ENCODE assay signal across 16 cellular contexts in the genomic region with DNA sequence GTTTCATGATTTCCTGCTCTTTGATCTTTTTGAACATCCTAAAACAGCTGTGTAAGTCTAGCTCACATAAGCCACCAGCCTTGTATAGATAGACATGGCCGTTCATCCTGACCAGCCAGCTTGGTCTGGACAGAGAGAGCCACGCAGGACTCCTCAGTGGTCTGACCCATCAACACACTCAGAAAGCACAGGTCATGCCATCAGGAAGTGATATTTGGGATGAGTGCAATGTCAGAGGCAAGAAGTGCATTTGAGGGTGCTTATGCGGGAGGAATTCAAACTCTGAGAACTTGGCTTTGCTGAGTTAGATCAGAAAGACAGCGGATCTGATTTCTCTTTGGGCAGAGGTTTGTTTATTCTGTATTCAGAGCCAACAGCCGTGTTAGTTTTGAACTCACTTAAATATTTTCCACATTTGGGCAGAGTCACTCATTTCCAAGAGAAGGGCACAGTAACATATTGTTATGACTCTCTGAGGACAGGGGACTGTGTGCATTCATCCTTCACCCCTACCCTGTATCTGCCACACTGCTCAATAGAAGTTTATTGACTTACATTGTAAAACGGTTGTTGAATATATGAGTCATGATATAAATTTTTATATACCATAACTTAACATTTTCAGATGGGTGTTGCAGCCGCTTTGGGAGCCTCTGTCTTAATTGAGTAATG.
"Had no signal": no experiment of that assay in that cellular context is flagged by ENCODE, and none has a peak within 500 bp of the region (broad histone marks: within the 10 kb centered on the region; RNA-seq: fewer than 3 reads in every experiment).

No MANE protein-coding gene starts in this region.

- H3K4me1 ChIP-seq: pancreas, uterus had no signal

- H3K36me3 Mint-ChIP-seq: stimulated activated naive B cell treated with anti-CD40 and anti-IgM and Interleukin-4, amounts not matched to agents 10 μg/mL and 1 μg/mL and 100 μg/mL, for 72 hours had no signal

- H3K27me3 ChIP-seq: brain microvascular endothelial cell, pancreas, thyroid gland, uterus had no signal

- H3K4me3 Mint-ChIP-seq: activated T-cell treated with anti-CD3 and anti-CD28 coated beads, Interleukin-2, amount 50 U/mL, for 72 hours; dendritic cell treated with granulocyte-macrophage colony-stimulating factor and Interleukin-4, amounts not matched to agents 40 ng/mL and 50 ng/mL, for 4 days; effector memory CD8-positive, alpha-beta T cell; stimulated activated naive B cell treated with anti-CD40 and anti-IgM and Interleukin-4, amounts not matched to agents 10 μg/mL and 1 μg/mL and 100 μg/mL, for 72 hours; T-helper 2 cell treated with Interferon-gamma antibody and Interleukin-4, amounts not matched to agents 5 μg/mL and 100 μg/mL, for 36 hours had no signal

- H3K27me3 Mint-ChIP-seq: dendritic cell treated with granulocyte-macrophage colony-stimulating factor and Interleukin-4, amounts not matched to agents 40 ng/mL and 50 ng/mL, for 4 days had no signal

- H3K4me3 ChIP-seq: pancreas, thyroid gland, uterus had no signal

- ATAC-seq: effector memory CD8-positive, alpha-beta T cell; left cardiac atrium; naive thymus-derived CD4-positive, alpha-beta T cell; pancreas; stimulated activated naive B cell treated with anti-CD40 and anti-IgM and Interleukin-4, amounts not matched to agents 10 μg/mL and 1 μg/mL and 100 μg/mL, for 72 hours had no signal

- H3K9me3 ChIP-seq: pancreas, thyroid gland, uterus had no signal

- H3K27ac ChIP-seq: brain microvascular endothelial cell, epithelial cell of prostate, pancreas, thyroid gland, uterus had no signal

- H3K27ac Mint-ChIP-seq: activated T-cell treated with anti-CD3 and anti-CD28 coated beads, Interleukin-2, amount 50 U/mL, for 72 hours; dendritic cell treated with granulocyte-macrophage colony-stimulating factor and Interleukin-4, amounts not matched to agents 40 ng/mL and 50 ng/mL, for 4 days; effector memory CD8-positive, alpha-beta T cell; stimulated activated naive B cell treated with anti-CD40 and anti-IgM and Interleukin-4, amounts not matched to agents 10 μg/mL and 1 μg/mL and 100 μg/mL, for 72 hours; T-helper 2 cell treated with Interferon-gamma antibody and Interleukin-4, amounts not matched to agents 5 μg/mL and 100 μg/mL, for 36 hours had no signal

- DNase-seq: activated CD4-positive, alpha-beta T cell treated with anti-CD3 and anti-CD28 coated beads, Interleukin-2, amount 50 U/mL, for 4 hours; activated T-cell treated with anti-CD3 and anti-CD28 coated beads, Interleukin-2, amount 50 U/mL, for 72 hours; anterior cingulate cortex; brain microvascular endothelial cell; effector memory CD8-positive, alpha-beta T cell; left cardiac atrium; pancreas; stimulated activated CD4-positive, alpha-beta T cell treated with anti-CD3 and anti-CD28 coated beads, Interleukin-2, amount 100 ng/mL, for 24 hours; stimulated activated naive B cell treated with anti-CD40 and anti-IgM and Interleukin-4, amounts not matched to agents 10 μg/mL and 1 μg/mL and 100 μg/mL, for 72 hours; SW 1271; thyroid gland had no signal

- H3K4me1 Mint-ChIP-seq: stimulated activated naive B cell treated with anti-CD40 and anti-IgM and Interleukin-4, amounts not matched to agents 10 μg/mL and 1 μg/mL and 100 μg/mL, for 72 hours had no signal

- H3K9me3 Mint-ChIP-seq: activated T-cell treated with anti-CD3 and anti-CD28 coated beads, Interleukin-2, amount 50 U/mL, for 72 hours; dendritic cell treated with granulocyte-macrophage colony-stimulating factor and Interleukin-4, amounts not matched to agents 40 ng/mL and 50 ng/mL, for 4 days; effector memory CD8-positive, alpha-beta T cell; T-helper 2 cell treated with Interferon-gamma antibody and Interleukin-4, amounts not matched to agents 5 μg/mL and 100 μg/mL, for 36 hours had no signal

- H3K36me3 ChIP-seq: brain microvascular endothelial cell, pancreas, thyroid gland, uterus had no signal
